ENCODE assay signal across 18 cellular contexts in genomic region chr2:213162515-213163118, GRCh38. TPM values are rescaled to one million over a fixed set of nuclear protein-coding genes. Genes with fewer than 3 reads are reported as not detected.
DNase-seq lines count a peak whose midpoint lies in the region; ATAC-seq and TF ChIP-seq lines count a peak whose summit lies in the region.
"Had no signal": no experiment of that assay in that cellular context is flagged by ENCODE, and none has a peak within 500 bp of the region (broad histone marks: within the 10 kb centered on the region; RNA-seq: fewer than 3 reads in every experiment).

No MANE protein-coding gene starts in this region.

- H4K20me1 ChIP-seq in GM23248 (ENCODE audit: insufficient read depth) (no peaks in the 10 kb centered on the region), smooth muscle cell (ENCODE audit: low read depth) (no peaks in the 10 kb centered on the region)

- H3K27me3 ChIP-seq in GM23248 (replicated peaks; ENCODE audit: insufficient read depth) (no peaks in the 10 kb centered on the region), adipocyte (replicated peaks; ENCODE audit: control insufficient read depth, insufficient read depth, low read length) (no peaks in the 10 kb centered on the region), smooth muscle cell (ENCODE audit: low read depth) (no peaks in the 10 kb centered on the region)
- H3K27me3 ChIP-seq: body of pancreas, gastroesophageal sphincter, tibial nerve had no signal

- peaks cover 27% of the 10 kb centered on the region for H3K4me1 ChIP-seq in GM23248 (ENCODE audit: insufficient read depth)
- H3K4me1 ChIP-seq in adipocyte (ENCODE audit: control insufficient read depth, insufficient read depth, low read length) = peaks cover 22% of the 10 kb centered on the region
- no peaks in the 10 kb centered on the region for H3K4me1 ChIP-seq in smooth muscle cell (ENCODE audit: low read depth)
- H3K4me1 ChIP-seq: body of pancreas had no signal

- H3K9me3 ChIP-seq in GM23248 (ENCODE audit: low read depth) = no peaks in the 10 kb centered on the region
- no peaks in the 10 kb centered on the region for H3K9me3 ChIP-seq in adipocyte (ENCODE audit: control insufficient read depth, low read length)
- no peaks in the 10 kb centered on the region for H3K9me3 ChIP-seq in smooth muscle cell (replicated peaks; ENCODE audit: low read depth)
- H3K9me3 ChIP-seq: body of pancreas, gastroesophageal sphincter, tibial nerve had no signal

- H3K36me3 ChIP-seq in GM23248 (ENCODE audit: low read depth) = no peaks in the 10 kb centered on the region
- H3K36me3 ChIP-seq in adipocyte (ENCODE audit: control insufficient read depth, insufficient read depth, low read length, severe bottlenecking) = no peaks in the 10 kb centered on the region
- no peaks in the 10 kb centered on the region for H3K36me3 ChIP-seq in smooth muscle cell (ENCODE audit: low read depth)
- H3K36me3 ChIP-seq: gastroesophageal sphincter, tibial nerve had no signal

- H3K27ac ChIP-seq in GM23248 = peak overlapping the region; percentile 66
- H3K27ac ChIP-seq in smooth muscle cell (ENCODE audit: low read depth) = peak overlapping the region; percentile 23
- H3K27ac ChIP-seq: body of pancreas, skin epidermis, tibial nerve had no signal

- H3K4me2 ChIP-seq in GM23248 (ENCODE audit: unreplicated experiment) = peak overlapping the region; percentile 75
- H3K4me2 ChIP-seq in smooth muscle cell = peak overlapping the region; percentile 16

- peak; percentile 69 for DNase-seq in GM23248
- peak; percentile 62 for DNase-seq in adipocyte (ENCODE audit: low read depth)
- peak; percentile 33 for DNase-seq in fibroblast of mammary gland (ENCODE audit: low read depth)
- no peak for DNase-seq in smooth muscle cell (lab: John Stamatoyannopoulos, UW; ENCODE audit: unreplicated experiment)
- DNase-seq: activated CD4-positive, alpha-beta T cell treated with anti-CD3 and anti-CD28 coated beads for 36 hours; activated naive CD4-positive, alpha-beta T cell treated with anti-CD3 and anti-CD28 coated beads, Interleukin-2, amount 10 ng/mL, durations not matched to agents 7 days and 5 days; activated T-cell treated with anti-CD3 and anti-CD28 coated beads, Interleukin-2, amount 50 U/mL, for 48 hours; body of pancreas; DND-41; NCI-H2171; stimulated activated naive CD8-positive, alpha-beta T cell treated with anti-CD3 and anti-CD28 coated beads, Interleukin-15, Interleukin-2, amounts not matched to agents 100 U/mL and 50 U/mL, for 24 hours had no signal

- WGBS in GM23248 (ENCODE audit: low coverage in 1 of 2, low lambda C conversion rate in 2 of 2, missing lambda C conversion rate in 2 of 2), 2 experiments = 68% methylated on average over 4 of the region's 4 CpGs
- 92% methylated on average over 4 of the region's 4 CpGs for WGBS in smooth muscle cell (ENCODE audit: low lambda C conversion rate)

- TF ChIP-seq CTCF in fibroblast of mammary gland (conservative IDR thresholded peaks at IDR 0.05; ENCODE audit: control insufficient read depth, insufficient read depth, low read depth, low read length) = no peak
- TF ChIP-seq CTCF in smooth muscle cell (IDR thresholded peaks at IDR 0.05; ENCODE audit: borderline replicate concordance, insufficient read depth, poor library complexity, severe bottlenecking) = no peak

- H3K4me3 ChIP-seq in GM23248 (peak overlapping the region; percentile 47), adipocyte (ENCODE audit: low read length) (peak overlapping the region; percentile 32), fibroblast of mammary gland (ENCODE audit: control insufficient read depth, low read depth, low read length) (no peak overlapping the region), smooth muscle cell (no peak overlapping the region)
- H3K4me3 ChIP-seq: body of pancreas, gastroesophageal sphincter, skin epidermis, tibial nerve had no signal

- in situ Hi-C loops in GM23248 (cut with MboI) = no loop called here

- no peak for ATAC-seq in GM18907 (IDR thresholded peaks at IDR 0.05; ENCODE audit: unreplicated experiment)
- ATAC-seq in HG03469 (IDR thresholded peaks at IDR 0.05; ENCODE audit: unreplicated experiment) = no peak
- no peak for ATAC-seq in HG03354 (IDR thresholded peaks at IDR 0.05; ENCODE audit: poor library complexity, severe bottlenecking, unreplicated experiment)
- ATAC-seq: activated CD4-positive, alpha-beta T cell treated with anti-CD3 and anti-CD28 coated beads for 36 hours; body of pancreas; gastroesophageal sphincter; natural killer cell treated with Interleukin-12 subunit alpha and Interleukin-12 subunit beta and Interleukin-15 and Interleukin-18, amount 100 ng/mL, for 72 hours; stimulated activated naive CD8-positive, alpha-beta T cell treated with anti-CD3 and anti-CD28 coated beads, Interleukin-15, Interleukin-2, amounts not matched to agents 100 U/mL and 50 U/mL, for 24 hours had no signal

- peaks cover 33% of the 10 kb centered on the region for H3F3A ChIP-seq in GM23248 (ENCODE audit: insufficient read depth)
- H3F3A ChIP-seq in smooth muscle cell (ENCODE audit: low read depth) = peaks cover 2% of the 10 kb centered on the region

- H3K79me2 ChIP-seq in GM23248 (ENCODE audit: insufficient read depth) = no peaks in the 10 kb centered on the region
- H3K79me2 ChIP-seq in smooth muscle cell (ENCODE audit: low read depth) = no peaks in the 10 kb centered on the region

- H2AFZ ChIP-seq in GM23248 = peak overlapping the region; percentile 47; the same call in 1 of the 2 replicates
- peak overlapping the region; percentile 78 for H2AFZ ChIP-seq in smooth muscle cell (ENCODE audit: low read depth)

- no peaks in the 10 kb centered on the region for H3K9me2 ChIP-seq in GM23248 (ENCODE audit: insufficient read depth)

- H3K9ac ChIP-seq in GM23248 (peak overlapping the region; percentile 15; the same call in 1 of the 2 replicates), adipocyte (ENCODE audit: low read length) (no peak overlapping the region), smooth muscle cell (ENCODE audit: low read depth) (no peak overlapping the region)

RNA-seq across cellular contexts. Expression of gene IKZF2, which starts 11.2 kb away (rescaled TPM):
- total RNA-seq in GM23248 (2014; rRNA removed; shearing (Covaris generic)) = 13.5 and 19.6 TPM in 2 replicates
- polyA plus RNA-seq in GM23248 (2016; fragmentation: Nextera tagmentation; extraction: Ambion mirVana) (1.6 and 3.4 TPM in 2 replicates), smooth muscle cell (0.69 and 1.2 TPM in 2 replicates)
- 12.5 and 16.5 TPM in 2 replicates for total RNA-seq in smooth muscle cell

Comparison
In these comparisons a context has a peak if more than half of its experiments do, and no peak if none do; other contexts are left out.
1. H3K4me3 ChIP-seq: peak in GM23248 (single experiment) and adipocyte (single experiment); none in fibroblast of mammary gland (single experiment) and smooth muscle cell (single experiment).